Comparison of ENCODE assay signal across 23 cellular contexts in genomic region chr1:116857092-116857491, GRCh38. TPM values are rescaled to one million over a fixed set of nuclear protein-coding genes. Genes with fewer than 3 reads are reported as not detected.
"Had no signal": no experiment of that assay in that cellular context is flagged by ENCODE, and none has a peak within 500 bp of the region (broad histone marks: within the 10 kb centered on the region; RNA-seq: fewer than 3 reads in every experiment).

No MANE protein-coding gene starts in this region.

- ATAC-seq: activated CD8-positive, alpha-beta T cell treated with anti-CD3 and anti-CD28 coated beads, Interleukin-2, amount 10 ng/mL, durations not matched to agents 7 days and 5 days; T-helper 17 cell; WTC11 had no signal

- H3K9me3 Mint-ChIP-seq: activated naive CD8-positive, alpha-beta T cell treated with anti-CD3 and anti-CD28 coated beads, Interleukin-2, amount 10 ng/mL, durations not matched to agents 7 days and 5 days; IgD-negative memory B cell; WTC11 had no signal

- H3K27me3 Mint-ChIP-seq: T-helper 17 cell had no signal

- H3K27ac ChIP-seq: adrenal gland, KMS-11 had no signal

- H3K27ac Mint-ChIP-seq: activated CD8-positive, alpha-beta T cell treated with anti-CD3 and anti-CD28 coated beads, Interleukin-2, amount 10 ng/mL, durations not matched to agents 7 days and 5 days; activated naive CD8-positive, alpha-beta T cell treated with anti-CD3 and anti-CD28 coated beads, Interleukin-2, amount 10 ng/mL, durations not matched to agents 7 days and 5 days; IgD-negative memory B cell; T-helper 17 cell; WTC11 had no signal

- H3K4me2 ChIP-seq: KMS-11 had no signal

- H3K36me3 Mint-ChIP-seq: activated naive CD8-positive, alpha-beta T cell treated with anti-CD3 and anti-CD28 coated beads, Interleukin-2, amount 10 ng/mL, durations not matched to agents 7 days and 5 days; IgD-negative memory B cell; WTC11 had no signal

- H3K4me3 Mint-ChIP-seq: activated CD8-positive, alpha-beta T cell treated with anti-CD3 and anti-CD28 coated beads, Interleukin-2, amount 10 ng/mL, durations not matched to agents 7 days and 5 days; activated naive CD8-positive, alpha-beta T cell treated with anti-CD3 and anti-CD28 coated beads, Interleukin-2, amount 10 ng/mL, durations not matched to agents 7 days and 5 days; IgD-negative memory B cell; T-helper 17 cell; WTC11 had no signal

- H3K4me3 ChIP-seq: adrenal gland had no signal

- H3K27me3 ChIP-seq: adrenal gland had no signal

- H3K36me3 ChIP-seq: adrenal gland had no signal

- H3K9me3 ChIP-seq: adrenal gland had no signal

- DNase-seq: activated CD4-positive, alpha-beta T cell treated with anti-CD3 and anti-CD28 coated beads for 48 hours; activated CD4-positive, alpha-beta T cell treated with anti-CD3 and anti-CD28 coated beads, Interleukin-2, amount 50 U/mL, for 4 hours; activated CD4-positive, CD25-positive, alpha-beta regulatory T cell treated with anti-CD3 and anti-CD28 coated beads, Interleukin-2, amount 50 U/mL, for 72 hours; activated CD8-positive, alpha-beta memory T cell treated with anti-CD3 and anti-CD28 coated beads, Interleukin-2, amount 50 U/mL, for 48 hours; activated CD8-positive, alpha-beta T cell treated with anti-CD3 and anti-CD28 coated beads, Interleukin-2, amount 10 ng/mL, durations not matched to agents 7 days and 5 days; activated naive CD4-positive, alpha-beta T cell treated with anti-CD3 and anti-CD28 coated beads, Interleukin-2, amount 50 U/mL, for 16 hours; activated naive CD8-positive, alpha-beta T cell treated with anti-CD3 and anti-CD28 coated beads, Interleukin-2, amount 10 ng/mL, durations not matched to agents 7 days and 5 days; activated T-cell treated with anti-CD3 and anti-CD28 coated beads, Interleukin-2, amount 50 U/mL, for 1 hour; adrenal gland; anterior cingulate cortex; central memory CD4-positive, alpha-beta T cell; NCI-H1092; NCI-H1417; NCI-H1930; NCI-H2171; NCI-H2227 treated with DMSO at 0.1 percent for 48 hours; NCI-H526 treated with DMSO at 0.1 percent for 48 hours; SIG-M5; T-helper 17 cell; T-helper 9 cell had no signal

- H3K9ac ChIP-seq: KMS-11 had no signal

RNA-seq across cellular contexts. Expression of gene PTGFRN, which starts 52.6 kb away (rescaled TPM):
- polyA plus RNA-seq: IgD-negative memory B cell had no signal
